Comparison of ENCODE assay signal across 8 cellular contexts in the genomic region with DNA sequence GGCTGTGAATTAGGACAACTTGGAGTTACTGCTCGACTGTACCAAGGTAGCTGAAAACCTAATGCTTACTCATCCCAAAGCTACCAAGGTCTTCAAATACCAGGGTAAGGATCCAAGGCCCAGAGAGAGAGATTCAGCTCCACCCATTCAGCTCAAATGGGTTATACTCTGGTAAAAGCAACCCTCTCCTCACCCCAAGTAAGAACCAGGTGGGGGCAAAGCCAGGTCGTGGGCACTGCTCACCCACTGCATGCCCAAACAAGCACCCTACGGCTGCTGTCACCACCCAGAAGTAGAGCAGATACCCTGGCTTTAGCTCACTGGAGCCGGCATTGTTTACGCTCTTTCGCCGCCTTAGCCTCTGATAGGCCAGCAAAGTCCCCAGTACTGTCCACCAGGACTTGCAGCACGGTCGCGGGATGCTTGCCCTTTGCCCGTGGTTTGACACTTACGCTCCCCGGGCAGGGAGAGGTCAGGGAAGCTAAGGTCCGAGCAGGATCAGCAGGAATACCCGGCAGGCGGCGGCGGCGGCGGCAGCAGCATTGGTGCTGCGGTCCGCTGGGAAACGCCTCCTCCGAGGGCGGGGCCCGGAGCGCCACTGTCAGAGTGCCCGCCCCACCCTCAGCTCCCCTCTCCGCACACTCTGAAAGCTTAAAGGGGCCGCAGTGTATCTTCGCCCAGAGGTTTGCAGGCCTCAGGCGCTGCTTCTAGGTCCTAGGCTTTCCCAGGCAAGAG. TPM values are rescaled to one million over a fixed set of nuclear protein-coding genes. Genes with fewer than 3 reads are reported as not detected.
DNase-seq lines count a peak whose midpoint lies in the region; ATAC-seq and TF ChIP-seq lines count a peak whose summit lies in the region.

No MANE protein-coding gene starts in this region.

- H3K36me3 Mint-ChIP-seq in type B pancreatic cell: peaks cover 4% of the 10 kb centered on the region

- peak overlapping the region; percentile 87 for H3K4me3 Mint-ChIP-seq in type B pancreatic cell

- TF ChIP-seq CTCF in left ventricle myocardium inferior (IDR thresholded peaks at IDR 0.05; ENCODE audit: borderline replicate concordance) (peak; percentile 43), type B pancreatic cell (conservative IDR thresholded peaks at IDR 0.05) (peak; percentile 32)

- no peaks in the 10 kb centered on the region for H3K27me3 Mint-ChIP-seq in type B pancreatic cell

- H3K4me1 ChIP-seq in left ventricle myocardium inferior: peaks cover 57% of the 10 kb centered on the region

- H3K9me3 ChIP-seq in left ventricle myocardium inferior (replicated peaks): no peaks in the 10 kb centered on the region

- H3K27me3 ChIP-seq in left ventricle myocardium inferior (ENCODE audit: low read depth): no peaks in the 10 kb centered on the region

- peak overlapping the region; percentile 89 for H3K27ac ChIP-seq in left ventricle myocardium inferior (replicated peaks)

- no peaks in the 10 kb centered on the region for H3K36me3 ChIP-seq in left ventricle myocardium inferior

- DNase-seq in CD1c-positive myeloid dendritic cell (ENCODE audit: extremely low spot score) (peak; percentile 78), HT1080 (ENCODE audit: low read depth) (peak; percentile 84), T follicular helper cell (ENCODE audit: low read depth) (peak; percentile 53), amniotic stem cell (lab: John Stamatoyannopoulos, UW) (peak; percentile 37), left ventricle myocardium inferior (peak; percentile 89), posterior cingulate gyrus (peak; percentile 77 to 98 (median 88)), type B pancreatic cell (ENCODE audit: extremely low spot score, unreplicated experiment) (peak; percentile 81)

- intact Hi-C loops in left ventricle myocardium inferior (cut with micrococcal nuclease) (no loop called here), posterior cingulate gyrus (cut with DNase I) (loop anchor here (2.0 kb wide), 1 partner anchor 20 kb away; a partner anchor contains a TSS)

- H3K27ac Mint-ChIP-seq in type B pancreatic cell: peak overlapping the region; percentile 72

- H3K4me1 Mint-ChIP-seq in type B pancreatic cell (ENCODE audit: unreplicated experiment): peaks cover 38% of the 10 kb centered on the region

- H3K9me3 Mint-ChIP-seq in type B pancreatic cell: no peaks in the 10 kb centered on the region

- ATAC-seq in GM19463 (IDR thresholded peaks at IDR 0.05; ENCODE audit: unreplicated experiment): peak; percentile 100

- H3K4me3 ChIP-seq in left ventricle myocardium inferior: peak overlapping the region; percentile 80

RNA-seq across cellular contexts. Expression of a gene that starts 19.6 kb away (rescaled TPM):
- total RNA-seq in HT1080 (2014; rRNA removed; shearing (Covaris generic)): 90.7 and 110 TPM in 2 replicates
- 57.1 and 71.5 TPM in 2 replicates for polyA plus RNA-seq in HT1080 (2015; cell fraction: cytosol; rRNA removed)
- polyA plus RNA-seq in HT1080 (2015; cell fraction: nucleus; rRNA removed): 216 and 225 TPM in 2 replicates
- 78.8 TPM for total RNA-seq in left ventricle myocardium inferior
- total RNA-seq in type B pancreatic cell (ENCODE audit: low replicate concordance): 106 and 169 TPM in 2 replicates

Comparison
In these comparisons a context has a peak if more than half of its experiments do, and no peak if none do; other contexts are left out.
1. Peak in every context shown above with its lines: DNase-seq, ATAC-seq, H3K4me3 ChIP-seq and H3K27ac ChIP-seq.
2. DNase-seq: peak in every context shown above with its lines; median percentile 89 in left ventricle myocardium inferior; 88 in posterior cingulate gyrus; 84 in HT1080; 81 in type B pancreatic cell; 78 in CD1c-positive myeloid dendritic cell; 53 in T follicular helper cell; 37 in amniotic stem cell.